In genomic region chr12:107622005-107622404, GRCh38 we compare ENCODE assay signal across 9 cellular contexts.
DNase-seq lines count a peak whose midpoint lies in the region; ATAC-seq, FAIRE-seq and TF ChIP-seq lines count a peak whose summit lies in the region.
"Had no signal": no experiment of that assay in that cellular context is flagged by ENCODE, and none has a peak within 500 bp of the region (broad histone marks: within the 10 kb centered on the region; RNA-seq: fewer than 3 reads in every experiment).

No MANE protein-coding gene starts in this region.

- TF ChIP-seq CTCF in GM13977 (IDR thresholded peaks at IDR 0.05; ENCODE audit: extremely low read depth, insufficient read depth, missing control alignments) = peak; percentile 63
- TF ChIP-seq CTCF in RWPE1 (conservative IDR thresholded peaks at IDR 0.05; ENCODE audit: low read depth) = peak; percentile 58

- POLR2A ChIA-PET in RWPE1 (lab: Yijun Ruan, JAX; ENCODE audit: low non-redundant PET) = no interaction called here

- no peak for ATAC-seq in GM19023 (IDR thresholded peaks at IDR 0.05; ENCODE audit: unreplicated experiment)

- in situ Hi-C loops in GM13977 (cut with MboI; ENCODE audit: low pct_unique_long_range_greater_than_20kb, low sequenced_read_pairs, unreplicated experiment) = no loop called here

- no peak overlapping the region for H3K27ac ChIP-seq in RWPE1

- CTCF ChIA-PET in RWPE1 (lab: Yijun Ruan, JAX) = interaction anchor here (0.6 to 1.7 kb wide), 3 partner anchors 12 to 497 kb away, joined by 3 to 6 read pairs (median 5); no protein-coding TSS in a partner anchor

- DNase-seq in COR-L47 (lab: John Stamatoyannopoulos, UW) = peak; percentile 32
- DNase-seq in GM13977 (ENCODE audit: low spot score) = peak; percentile 28
- no peak for DNase-seq in RWPE1 (ENCODE audit: low spot score)
- DNase-seq in iPS-NIHi7 (ENCODE audit: extremely low spot score) = peak; percentile 74
- no peak for DNase-seq in C1 segment of cervical spinal cord (lab: John Stamatoyannopoulos, UW)
- DNase-seq in frontal cortex (ENCODE audit: low spot score in 2 of 2) = no peak
- DNase-seq in NCI-H187 treated with DMSO at 0.1 percent for 48 hours (lab: John Stamatoyannopoulos, UW) = no peak
- DNase-seq: activated CD4-positive, alpha-beta T cell treated with anti-CD3 and anti-CD28 coated beads, Interleukin-2, amount 50 U/mL, for 4 hours had no signal

- no peak for FAIRE-seq in frontal cortex (lab: Jason Lieb, UNC)

Comparison
In these comparisons a context has a peak if more than half of its experiments do, and no peak if none do; other contexts are left out.
1. DNase-seq: peak in COR-L47 (single experiment), GM13977 (single experiment) and iPS-NIHi7 (single experiment); none in RWPE1 (single experiment), C1 segment of cervical spinal cord (0 of 14), frontal cortex (0 of 2) and NCI-H187 treated with DMSO at 0.1 percent for 48 hours (single experiment).